ENCODE assay signal across 10 cellular contexts in the genomic region with DNA sequence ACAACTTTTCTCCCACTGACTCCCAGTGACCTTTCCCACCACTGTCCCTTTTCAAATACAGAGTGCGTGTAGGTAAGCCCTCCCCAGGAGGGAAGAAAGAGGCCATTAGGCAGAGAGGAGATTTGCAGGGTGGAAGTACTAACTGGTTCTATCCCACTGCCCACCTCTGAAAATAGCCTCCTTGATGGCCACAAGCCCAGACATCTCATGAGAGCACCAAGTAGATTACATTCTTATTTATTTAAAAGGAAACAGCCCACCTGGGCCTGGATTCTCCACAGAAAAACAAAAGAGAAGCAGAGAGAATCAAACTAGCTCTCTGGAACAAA.
DNase-seq lines count a peak whose midpoint lies in the region; ATAC-seq and TF ChIP-seq lines count a peak whose summit lies in the region.
"Had no signal": no experiment of that assay in that cellular context is flagged by ENCODE, and none has a peak within 500 bp of the region (broad histone marks: within the 10 kb centered on the region; RNA-seq: fewer than 3 reads in every experiment).

No MANE protein-coding gene starts in this region.

- H3K9me3 ChIP-seq in naive thymus-derived CD4-positive, alpha-beta T cell (ENCODE audit: control insufficient read depth in 2 of 3, low read length in 3 of 3): no peaks in the 10 kb centered on the region
- H3K9me3 ChIP-seq in thyroid gland: no peaks in the 10 kb centered on the region

- H3K27me3 Mint-ChIP-seq in activated CD8-positive, alpha-beta memory T cell treated with anti-CD3 and anti-CD28 coated beads, Interleukin-2, amount 10 ng/mL, durations not matched to agents 7 days and 5 days: no peaks in the 10 kb centered on the region
- no peaks in the 10 kb centered on the region for H3K27me3 Mint-ChIP-seq in chondrocyte (ENCODE audit: low read depth)
- no peaks in the 10 kb centered on the region for H3K27me3 Mint-ChIP-seq in naive thymus-derived CD4-positive, alpha-beta T cell

- no peaks in the 10 kb centered on the region for H3K27me3 ChIP-seq in naive thymus-derived CD4-positive, alpha-beta T cell (ENCODE audit: control insufficient read depth in 2 of 2, insufficient read depth in 2 of 2, low read length in 2 of 2)
- no peaks in the 10 kb centered on the region for H3K27me3 ChIP-seq in thyroid gland

- H3K27ac ChIP-seq in naive thymus-derived CD4-positive, alpha-beta T cell (ENCODE audit: low read depth, low read length): peak overlapping the region; percentile 59
- peak overlapping the region; percentile 66 to 93 (median 77) for H3K27ac ChIP-seq in thyroid gland

- H3K4me3 Mint-ChIP-seq in activated CD8-positive, alpha-beta memory T cell treated with anti-CD3 and anti-CD28 coated beads, Interleukin-2, amount 10 ng/mL, durations not matched to agents 7 days and 5 days: no peak overlapping the region
- H3K4me3 Mint-ChIP-seq in chondrocyte (ENCODE audit: unreplicated experiment): no peak overlapping the region
- peak overlapping the region in 8 of 10 donors; percentile 32 to 73 (median 70) for H3K4me3 Mint-ChIP-seq in naive thymus-derived CD4-positive, alpha-beta T cell

- DNase-seq in activated CD8-positive, alpha-beta memory T cell treated with anti-CD3 and anti-CD28 coated beads, Interleukin-2, amount 10 ng/mL, durations not matched to agents 7 days and 5 days: no peak
- no peak for DNase-seq in activated CD8-positive, alpha-beta memory T cell treated with anti-CD3 and anti-CD28 coated beads, Interleukin-2, amount 50 U/mL, for 4 hours
- no peak for DNase-seq in chondrocyte (ENCODE audit: low spot score)
- no peak for DNase-seq in naive thymus-derived CD4-positive, alpha-beta T cell
- peak; percentile 85 to 86 for DNase-seq in thyroid gland
- DNase-seq in NCI-H1092 (lab: John Stamatoyannopoulos, UW): no peak
- no peak for DNase-seq in SHP77 (lab: John Stamatoyannopoulos, UW)
- no peak for DNase-seq in occipital lobe (lab: John Stamatoyannopoulos, UW)
- DNase-seq: amniotic stem cell, NCI-H2029 treated with DMSO at 0.1 percent for 48 hours had no signal

- no peaks in the 10 kb centered on the region for H3K36me3 ChIP-seq in naive thymus-derived CD4-positive, alpha-beta T cell (ENCODE audit: control insufficient read depth in 2 of 3, insufficient read depth in 3 of 3, low read length in 3 of 3)
- H3K36me3 ChIP-seq in thyroid gland: no peaks in the 10 kb centered on the region

- peak overlapping the region; percentile 10 for H3K4me3 ChIP-seq in naive thymus-derived CD4-positive, alpha-beta T cell (ENCODE audit: low read length)
- H3K4me3 ChIP-seq in thyroid gland (replicated peaks in 1 of 3): no peak overlapping the region

- peak overlapping the region; percentile 75 for H3K27ac Mint-ChIP-seq in activated CD8-positive, alpha-beta memory T cell treated with anti-CD3 and anti-CD28 coated beads, Interleukin-2, amount 10 ng/mL, durations not matched to agents 7 days and 5 days
- peak overlapping the region; percentile 52 for H3K27ac Mint-ChIP-seq in chondrocyte (ENCODE audit: unreplicated experiment)
- peak overlapping the region; percentile 74 to 96 (median 90) for H3K27ac Mint-ChIP-seq in naive thymus-derived CD4-positive, alpha-beta T cell

- CTCF ChIA-PET in activated CD8-positive, alpha-beta memory T cell treated with anti-CD3 and anti-CD28 coated beads, Interleukin-2, amount 10 ng/mL, durations not matched to agents 7 days and 5 days (lab: Charles Lee): interaction anchor here (1.2 kb wide), 1 partner anchor 278 kb away, joined by 3 read pairs; no protein-coding TSS in a partner anchor
- CTCF ChIA-PET in naive thymus-derived CD4-positive, alpha-beta T cell (lab: Charles Lee): interaction anchor here (1.5 kb wide), 1 partner anchor 14 kb away, joined by 3 read pairs; no protein-coding TSS in a partner anchor

- no peak for TF ChIP-seq POLR2A in thyroid gland (IDR thresholded peaks at IDR 0.05)

- intact Hi-C loops in naive thymus-derived CD4-positive, alpha-beta T cell (cut with micrococcal nuclease): loop anchor here in 1 of 2 donors (1.0 kb wide), 1 partner anchor 34 kb away; no protein-coding TSS in a partner anchor
- intact Hi-C loops in thyroid gland (cut with DNase I): no loop called here

- H3K9me3 Mint-ChIP-seq in activated CD8-positive, alpha-beta memory T cell treated with anti-CD3 and anti-CD28 coated beads, Interleukin-2, amount 10 ng/mL, durations not matched to agents 7 days and 5 days (ENCODE audit: low read depth): no peaks in the 10 kb centered on the region
- no peaks in the 10 kb centered on the region for H3K9me3 Mint-ChIP-seq in chondrocyte (ENCODE audit: low read depth)
- peaks cover 0 to 8% (median 0%) of the 10 kb centered on the region in 11 donors for H3K9me3 Mint-ChIP-seq in naive thymus-derived CD4-positive, alpha-beta T cell

- ATAC-seq in activated CD8-positive, alpha-beta memory T cell treated with anti-CD3 and anti-CD28 coated beads, Interleukin-2, amount 10 ng/mL, durations not matched to agents 7 days and 5 days: no peak
- no peak for ATAC-seq in naive thymus-derived CD4-positive, alpha-beta T cell

- 13 to 43% methylated on average over 1 of the region's 1 CpG for WGBS in thyroid gland, 2 donors

- H3K4me1 ChIP-seq in naive thymus-derived CD4-positive, alpha-beta T cell (ENCODE audit: control insufficient read depth in 2 of 2, insufficient read depth in 2 of 2, low read length in 2 of 2): peaks cover 31 to 37% of the 10 kb centered on the region in 2 donors
- H3K4me1 ChIP-seq in thyroid gland: peaks cover 23 to 24% of the 10 kb centered on the region in 2 donors

- no peak for TF ChIP-seq CTCF in chondrocyte (IDR thresholded peaks at IDR 0.05)
- TF ChIP-seq CTCF in thyroid gland (IDR thresholded peaks at IDR 0.05): no peak

- no peaks in the 10 kb centered on the region for H3K36me3 Mint-ChIP-seq in activated CD8-positive, alpha-beta memory T cell treated with anti-CD3 and anti-CD28 coated beads, Interleukin-2, amount 10 ng/mL, durations not matched to agents 7 days and 5 days
- H3K36me3 Mint-ChIP-seq in chondrocyte (ENCODE audit: low read depth): no peaks in the 10 kb centered on the region
- peaks cover 0 to 16% (median 0%) of the 10 kb centered on the region in 5 donors for H3K36me3 Mint-ChIP-seq in naive thymus-derived CD4-positive, alpha-beta T cell

- POLR2A ChIA-PET in naive thymus-derived CD4-positive, alpha-beta T cell (lab: Charles Lee): interaction anchor here (0.7 to 3.5 kb wide), 4 partner anchors 14 to 26 kb away, joined by 3 to 27 read pairs (median 4); no protein-coding TSS in a partner anchor

- peaks cover 26% of the 10 kb centered on the region for H3K4me1 Mint-ChIP-seq in activated CD8-positive, alpha-beta memory T cell treated with anti-CD3 and anti-CD28 coated beads, Interleukin-2, amount 10 ng/mL, durations not matched to agents 7 days and 5 days
- H3K4me1 Mint-ChIP-seq in chondrocyte (ENCODE audit: low read depth): peaks cover 28% of the 10 kb centered on the region
- H3K4me1 Mint-ChIP-seq in naive thymus-derived CD4-positive, alpha-beta T cell: peaks cover 26 to 75% (median 55%) of the 10 kb centered on the region in 7 donors

Comparison
In these comparisons a context has a peak if more than half of its experiments do, and no peak if none do; other contexts are left out.
1. DNase-seq: peak in thyroid gland (2 of 2); none in activated CD8-positive, alpha-beta memory T cell treated with anti-CD3 and anti-CD28 coated beads, Interleukin-2, amount 10 ng/mL, durations not matched to agents 7 days and 5 days (single experiment), activated CD8-positive, alpha-beta memory T cell treated with anti-CD3 and anti-CD28 coated beads, Interleukin-2, amount 50 U/mL, for 4 hours (single experiment), chondrocyte (single experiment), naive thymus-derived CD4-positive, alpha-beta T cell (0 of 9), NCI-H1092 (single experiment), SHP77 (0 of 2) and occipital lobe (single experiment).
2. H3K4me3 Mint-ChIP-seq: peak in naive thymus-derived CD4-positive, alpha-beta T cell (8 of 10); none in activated CD8-positive, alpha-beta memory T cell treated with anti-CD3 and anti-CD28 coated beads, Interleukin-2, amount 10 ng/mL, durations not matched to agents 7 days and 5 days (single experiment) and chondrocyte (single experiment).
3. Peak in every context shown above with its lines, with median percentiles within 50 percentile points of each other: H3K27ac Mint-ChIP-seq.